Comparison of ENCODE assay signal across 18 cellular contexts in the genomic region with DNA sequence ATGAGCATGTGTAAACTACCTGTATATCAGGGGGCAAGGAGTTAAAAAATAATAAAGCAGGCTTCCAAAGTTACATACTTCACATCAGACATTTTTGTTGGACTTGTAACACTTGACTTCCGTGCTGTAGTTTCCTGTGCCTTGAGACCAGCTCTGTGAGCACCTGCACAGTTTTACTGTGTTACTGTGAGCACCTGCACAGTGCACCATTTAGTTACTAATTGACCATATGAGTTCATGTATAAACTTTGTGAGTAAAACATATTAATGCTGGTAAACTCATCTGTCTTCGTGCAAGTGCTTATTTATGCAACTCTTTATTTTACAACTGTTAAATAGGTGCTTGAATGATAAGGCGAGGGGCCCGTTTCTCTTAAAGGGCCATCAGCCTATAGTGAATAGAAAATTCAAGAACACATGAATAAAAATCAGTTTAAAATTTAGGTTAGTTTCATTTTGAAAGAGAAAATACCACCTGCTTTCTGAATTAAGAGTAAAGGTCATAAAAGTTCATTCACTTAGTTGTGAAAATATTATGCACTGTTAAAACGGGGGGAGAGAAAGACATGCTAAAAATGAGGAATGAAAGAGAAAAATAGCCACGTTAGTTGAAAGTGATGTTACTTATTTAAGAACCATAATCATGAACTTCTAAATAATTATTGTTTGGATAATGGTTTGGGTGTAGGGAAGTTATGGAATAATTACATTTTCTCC. TPM values are rescaled to one million over a fixed set of nuclear protein-coding genes. Genes with fewer than 3 reads are reported as not detected.
A peak's percentile ranks its signal among the peaks of the same experiment; 100 is the strongest.
DNase-seq lines count a peak whose midpoint lies in the region; ATAC-seq and TF ChIP-seq lines count a peak whose summit lies in the region.
"Had no signal": no experiment of that assay in that cellular context is flagged by ENCODE, and none has a peak within 500 bp of the region (broad histone marks: within the 10 kb centered on the region; RNA-seq: fewer than 3 reads in every experiment).

No MANE protein-coding gene starts in this region.

- peak overlapping the region in 2 of 6 donors; percentile 20 to 55 for H3K27ac Mint-ChIP-seq in immature natural killer cell
- H3K27ac Mint-ChIP-seq: endodermal cell had no signal

- H3K36me3 Mint-ChIP-seq in immature natural killer cell = peaks cover 0 to 17% (median 13%) of the 10 kb centered on the region in 3 donors

- intact Hi-C loops in Right ventricle myocardium inferior (cut with DNase I) = no loop called here

- no peak for TF ChIP-seq CTCF in RWPE1 (conservative IDR thresholded peaks at IDR 0.05; ENCODE audit: low read depth)

- peaks cover 4 to 10% (median 7%) of the 10 kb centered on the region in 3 donors for H3K27me3 Mint-ChIP-seq in immature natural killer cell (ENCODE audit: low read depth in 3 of 3)
- H3K27me3 Mint-ChIP-seq: CD4-positive, alpha-beta memory T cell; IgD-negative memory B cell had no signal

- peak overlapping the region; percentile 0 to 55 (median 18) for H3K4me3 Mint-ChIP-seq in immature natural killer cell
- H3K4me3 Mint-ChIP-seq: endodermal cell, IgD-negative memory B cell had no signal

- POLR2A ChIA-PET in RWPE1 (lab: Yijun Ruan, JAX; ENCODE audit: low non-redundant PET) = no interaction called here

- no peak overlapping the region for H3K27ac ChIP-seq in RWPE1
- H3K27ac ChIP-seq: parathyroid adenoma, PC-9 had no signal

- CTCF ChIA-PET in RWPE1 (lab: Yijun Ruan, JAX) = no interaction called here

- ATAC-seq in GM18907 (IDR thresholded peaks at IDR 0.05; ENCODE audit: unreplicated experiment) (peak; percentile 80), HG03097 (IDR thresholded peaks at IDR 0.05; ENCODE audit: low FRiP score, unreplicated experiment) (peak; percentile 72), Right ventricle myocardium inferior (no peak)

- peaks cover 0 to 1% (median 0%) of the 10 kb centered on the region in 6 donors for H3K9me3 Mint-ChIP-seq in immature natural killer cell
- H3K9me3 Mint-ChIP-seq: CD4-positive, alpha-beta memory T cell; IgD-negative memory B cell had no signal

- DNase-seq in DMS53 (lab: John Stamatoyannopoulos, UW) (peak; percentile 61), immature natural killer cell (no peak), SHP77 (lab: John Stamatoyannopoulos, UW) (no peak), RWPE1 (ENCODE audit: low spot score) (no peak), NCI-H1694 treated with DMSO at 0.1 percent for 48 hours (lab: John Stamatoyannopoulos, UW) (no peak), Right ventricle myocardium inferior (ENCODE audit: missing footprints) (no peak)
- DNase-seq: activated CD8-positive, alpha-beta memory T cell treated with anti-CD3 and anti-CD28 coated beads, Interleukin-2, amount 50 U/mL, for 4 hours; CD4-positive, alpha-beta memory T cell; endodermal cell; glutamatergic neuron; mammary epithelial cell; NCI-H2029; PC-9; stimulated activated naive CD4-positive, alpha-beta T cell had no signal

- H3K4me1 Mint-ChIP-seq in immature natural killer cell = peaks cover 33 to 56% of the 10 kb centered on the region in 2 donors
- H3K4me1 Mint-ChIP-seq: endodermal cell had no signal

RNA-seq across cellular contexts. Expression of a gene that starts 42.4 kb away (rescaled TPM):
- 10 to 100 TPM in 2 of 3 donors, 1 to 10 TPM in 1; 7.4 to 30.7 (median 12.0) TPM for polyA plus RNA-seq in immature natural killer cell
- total RNA-seq in Right ventricle myocardium inferior = 51.6 TPM
